ENCODE assay signal across 9 cellular contexts in genomic region chr17:61403846-61404701, GRCh38. TPM values are rescaled to one million over a fixed set of nuclear protein-coding genes. Genes with fewer than 3 reads are reported as not detected.
DNase-seq lines count a peak whose midpoint lies in the region; ATAC-seq and TF ChIP-seq lines count a peak whose summit lies in the region.
"Had no signal": no experiment of that assay in that cellular context is flagged by ENCODE, and none has a peak within 500 bp of the region (broad histone marks: within the 10 kb centered on the region; RNA-seq: fewer than 3 reads in every experiment).

No MANE protein-coding gene starts in this region.

- no peak for TF ChIP-seq CTCF in hepatocyte (IDR thresholded peaks at IDR 0.05; ENCODE audit: poor library complexity)

- H3K79me2 ChIP-seq in hepatocyte, result peaks cover 89% of the 10 kb centered on the region

- H3K9me3 ChIP-seq in hepatocyte (ENCODE audit: low read depth), result no peaks in the 10 kb centered on the region

- H3K4me1 Mint-ChIP-seq in activated T-cell treated with anti-CD3 and anti-CD28 coated beads, Interleukin-2, amount 50 U/mL, for 24 hours (ENCODE audit: low read depth), result peaks cover 44% of the 10 kb centered on the region

- peak overlapping the region; percentile 35 for H3K4me3 Mint-ChIP-seq in activated T-cell treated with anti-CD3 and anti-CD28 coated beads, Interleukin-2, amount 50 U/mL, for 24 hours

- DNase-seq in NCI-H1436 (lab: John Stamatoyannopoulos, UW) (peak; percentile 23), NCI-H1436 treated with DMSO at 0.1 percent for 48 hours (lab: John Stamatoyannopoulos, UW) (no peak), hepatocyte (ENCODE audit: low spot score) (no peak), NCI-H2081 (lab: John Stamatoyannopoulos, UW) (no peak), HCEC 1CT (no peak)
- DNase-seq in activated T-cell treated with anti-CD3 and anti-CD28 coated beads, Interleukin-2, amount 50 U/mL, for 24 hours, result peak; percentile 46
- DNase-seq in stimulated activated CD8-positive, alpha-beta memory T cell treated with anti-CD3 and anti-CD28 coated beads, Interleukin-4, amount 100 ng/mL, for 48 hours, result peak; percentile 33
- DNase-seq: NCI-H1417 treated with DMSO at 0.1 percent for 48 hours had no signal

- H3K27me3 ChIP-seq in hepatocyte, result peaks cover 77% of the 10 kb centered on the region

- no peaks in the 10 kb centered on the region for H3K36me3 Mint-ChIP-seq in activated T-cell treated with anti-CD3 and anti-CD28 coated beads, Interleukin-2, amount 50 U/mL, for 24 hours (ENCODE audit: low read depth)

- H2AFZ ChIP-seq in hepatocyte, result no peak overlapping the region

- peak overlapping the region; percentile 99 for H3K4me2 ChIP-seq in hepatocyte

- peak overlapping the region; percentile 99 for H3K27ac ChIP-seq in hepatocyte

- no peak overlapping the region for H3K27ac Mint-ChIP-seq in activated T-cell treated with anti-CD3 and anti-CD28 coated beads, Interleukin-2, amount 50 U/mL, for 24 hours

- WGBS in hepatocyte (ENCODE audit: low lambda C conversion rate, missing lambda C conversion rate), result 18% methylated on average over 53 of the region's 71 CpGs

- peaks cover 14% of the 10 kb centered on the region for H3K4me1 ChIP-seq in hepatocyte (ENCODE audit: insufficient read depth)

- H3K27me3 Mint-ChIP-seq in activated T-cell treated with anti-CD3 and anti-CD28 coated beads, Interleukin-2, amount 50 U/mL, for 24 hours, result peaks cover 76% of the 10 kb centered on the region

- H3K9me3 Mint-ChIP-seq in activated T-cell treated with anti-CD3 and anti-CD28 coated beads, Interleukin-2, amount 50 U/mL, for 24 hours, result no peaks in the 10 kb centered on the region

- peaks cover 24% of the 10 kb centered on the region for H4K20me1 ChIP-seq in hepatocyte (ENCODE audit: insufficient read depth, poor library complexity, severe bottlenecking)

- no peaks in the 10 kb centered on the region for H3K9me2 ChIP-seq in hepatocyte (replicated peaks; ENCODE audit: insufficient read depth)

- H3K4me3 ChIP-seq in hepatocyte, result peak overlapping the region; percentile 65

- no peaks in the 10 kb centered on the region for H3K36me3 ChIP-seq in hepatocyte (replicated peaks; ENCODE audit: insufficient read depth, low read depth)

- ATAC-seq in GM18858 (IDR thresholded peaks at IDR 0.05; ENCODE audit: unreplicated experiment), result no peak

RNA-seq across cellular contexts. Expression of gene TBX2, which starts 4.4 kb away (rescaled TPM):
- 17.9 and 19.6 TPM in 2 replicates for total RNA-seq in hepatocyte
- 27.5 and 29.3 TPM in 2 replicates for polyA plus RNA-seq in hepatocyte

RNA-seq across cellular contexts. Expression of gene TBX4, which starts 48.1 kb away (rescaled TPM):
- total RNA-seq in hepatocyte, result 15.4 and 36.2 TPM in 2 replicates
- 11.6 and 13.9 TPM in 2 replicates for polyA plus RNA-seq in hepatocyte

Comparison
In these comparisons a context has a peak if more than half of its experiments do, and no peak if none do; other contexts are left out.
1. DNase-seq: peak in NCI-H1436 (single experiment), activated T-cell treated with anti-CD3 and anti-CD28 coated beads, Interleukin-2, amount 50 U/mL, for 24 hours (single experiment) and stimulated activated CD8-positive, alpha-beta memory T cell treated with anti-CD3 and anti-CD28 coated beads, Interleukin-4, amount 100 ng/mL, for 48 hours (single experiment); none in NCI-H1436 treated with DMSO at 0.1 percent for 48 hours (single experiment), hepatocyte (single experiment), NCI-H2081 (0 of 2) and HCEC 1CT (single experiment).